Comparison of ENCODE assay signal across 8 cellular contexts in genomic region chr19:34359954-34360315, GRCh38. TPM values are rescaled to one million over a fixed set of nuclear protein-coding genes. Genes with fewer than 3 reads are reported as not detected.
DNase-seq lines count a peak whose midpoint lies in the region; ATAC-seq and TF ChIP-seq lines count a peak whose summit lies in the region.

No MANE protein-coding gene starts in this region.

- H3K36me3 ChIP-seq in RWPE2 (ENCODE audit: low read depth): no peaks in the 10 kb centered on the region
- peaks cover 0 to 2% of the 10 kb centered on the region in 2 donors for H3K36me3 ChIP-seq in esophagus (ENCODE audit: control insufficient read depth in 2 of 2, insufficient read depth in 2 of 2, low read length in 1 of 2)

- H3K27me3 ChIP-seq in RWPE2 (ENCODE audit: insufficient read depth, poor library complexity, severe bottlenecking): no peaks in the 10 kb centered on the region
- H3K27me3 ChIP-seq in esophagus (ENCODE audit: control insufficient read depth in 1 of 2, insufficient read depth in 2 of 2, low read length in 2 of 2): no peaks in the 10 kb centered on the region

- H3K9me3 ChIP-seq in RWPE2 (ENCODE audit: severe bottlenecking) (no peaks in the 10 kb centered on the region), esophagus (ENCODE audit: control insufficient read depth in 2 of 2, insufficient read depth in 1 of 2, low read depth in 1 of 2, low read length in 1 of 2) (no peaks in the 10 kb centered on the region)

- H3K27ac ChIP-seq in RWPE2 (ENCODE audit: poor library complexity, severe bottlenecking) (peak overlapping the region; percentile 57), esophagus (ENCODE audit: low read depth in 2 of 2, low read length in 1 of 2) (peak overlapping the region; percentile 91 to 92)

- peak overlapping the region; percentile 29 for H3K4me3 ChIP-seq in RWPE2 (ENCODE audit: severe bottlenecking)
- peak overlapping the region; percentile 34 to 50 for H3K4me3 ChIP-seq in esophagus (ENCODE audit: low read depth in 1 of 2, low read length in 2 of 2)
- H3K4me3 ChIP-seq in retinal pigment epithelial cell (ENCODE audit: low read length): peak overlapping the region; percentile 51

- ATAC-seq in RWPE2 (ENCODE audit: low read depth) (no peak), HG02973 (IDR thresholded peaks at IDR 0.05; ENCODE audit: unreplicated experiment) (no peak)

- 69 to 72% methylated on average over 7 of the region's 7 CpGs for WGBS in esophagus, 2 donors

- no peak for TF ChIP-seq CTCF in RWPE2 (IDR thresholded peaks at IDR 0.05; ENCODE audit: poor library complexity, severe bottlenecking)
- TF ChIP-seq CTCF in retinal pigment epithelial cell (conservative IDR thresholded peaks at IDR 0.05; ENCODE audit: low read depth, low read length): no peak

- DNase-seq in ELF-1 (ENCODE audit: low read depth, low spot score) (peak; percentile 57), RWPE2 (ENCODE audit: low spot score) (no peak), retinal pigment epithelial cell (ENCODE audit: low read depth) (no peak), OCI-M2 (lab: John Stamatoyannopoulos, UW; ENCODE audit: unreplicated experiment) (no peak), GM19238 (ENCODE audit: insufficient read length, low spot score) (no peak), C1 segment of cervical spinal cord (lab: John Stamatoyannopoulos, UW) (no peak)

- H3K4me1 ChIP-seq in RWPE2 (ENCODE audit: insufficient read depth, poor library complexity, severe bottlenecking): peaks cover 5% of the 10 kb centered on the region
- H3K4me1 ChIP-seq in esophagus (ENCODE audit: control insufficient read depth in 2 of 2, insufficient read depth in 2 of 2, low read length in 1 of 2): peaks cover 0 to 14% of the 10 kb centered on the region in 2 donors

RNA-seq across cellular contexts. Expression of gene GPI, which starts 5.1 kb away (rescaled TPM):
- 100 to 1,000 TPM in 1 of 2 donors, 10 to 100 TPM in 1; 64.3 to 125 TPM for polyA plus RNA-seq in esophagus

RNA-seq across cellular contexts. Expression of gene PDCD2L, which starts 44.3 kb away (rescaled TPM):
- polyA plus RNA-seq in esophagus: 10 to 100 TPM in 1 of 2 donors, 1 to 10 TPM in 1; 6.9 to 10.9 TPM
